ENCODE assay signal across 1 cellular context in genomic region chr21:46213620-46214286, GRCh38.
TF ChIP-seq lines count a peak whose summit lies in the region.

No MANE protein-coding gene starts in this region.

TF ChIP-seq in IMR-90, 13 proteins besides CTCF, POLR2A, EP300 and RAD21:
- TF ChIP-seq BHLHE40 (IDR thresholded peaks at IDR 0.05; ENCODE audit: low read depth, low read length): no peak
- no peak for TF ChIP-seq NFE2L2 (IDR thresholded peaks at IDR 0.05; ENCODE audit: low read depth, low read length)
- no peak for TF ChIP-seq RFX5 (IDR thresholded peaks at IDR 0.05; ENCODE audit: low read depth, low read length)
- TF ChIP-seq ELK1 (IDR thresholded peaks at IDR 0.05; ENCODE audit: borderline replicate concordance, low read depth, low read length): no peak
- TF ChIP-seq MAFK (IDR thresholded peaks at IDR 0.05; ENCODE audit: low read depth, low read length): no peak
- TF ChIP-seq FOS (IDR thresholded peaks at IDR 0.05; ENCODE audit: low read depth, low read length): no peak
- no peak for TF ChIP-seq CEBPB (IDR thresholded peaks at IDR 0.05; ENCODE audit: low read depth, low read length)
- TF ChIP-seq USF2 (IDR thresholded peaks at IDR 0.05; ENCODE audit: low read depth, low read length): no peak
- TF ChIP-seq RCOR1 (IDR thresholded peaks at IDR 0.05; ENCODE audit: insufficient replicate concordance, low read length): no peak
- TF ChIP-seq CHD1 (IDR thresholded peaks at IDR 0.05; ENCODE audit: low read depth, low read length): no peak
- TF ChIP-seq SMC3 (IDR thresholded peaks at IDR 0.05; ENCODE audit: low read depth, low read length): no peak
- no peak for TF ChIP-seq MAZ (IDR thresholded peaks at IDR 0.05; ENCODE audit: borderline replicate concordance, low read depth, low read length)
- TF ChIP-seq MXI1 (IDR thresholded peaks at IDR 0.05; ENCODE audit: borderline replicate concordance, low read depth, low read length): no peak
TF ChIP-seq in IMR-90: peak in this region for 0.
